In genomic region chr14:95611293-95611880, GRCh38 we compare ENCODE assay signal across 1 cellular context.
TF ChIP-seq lines count a peak whose summit lies in the region.

No MANE protein-coding gene starts in this region.

TF ChIP-seq in HCT116, 20 proteins besides CTCF, POLR2A, EP300 and RAD21 (continued from another document):
- no peak for TF ChIP-seq ZBTB33 (IDR thresholded peaks at IDR 0.05; ENCODE audit: extremely low read depth, insufficient replicate concordance, low read length)
